1 cellular context compared by ENCODE assay signal in genomic region chr4:602559-602942, GRCh38.
TF ChIP-seq lines count a peak whose summit lies in the region.

No MANE protein-coding gene starts in this region.

TF ChIP-seq in HepG2, 621 proteins besides CTCF, POLR2A, EP300 and RAD21 (continues in another document):
- TF ChIP-seq HOXA5 (CRISPR knock-in tag; IDR thresholded peaks at IDR 0.05) = no peak
- TF ChIP-seq GATA4 (IDR thresholded peaks at IDR 0.05; ENCODE audit: borderline replicate concordance, low read depth) = no peak
- TF ChIP-seq ETV6 (CRISPR knock-in tag; conservative IDR thresholded peaks at IDR 0.05) = no peak
- no peak for TF ChIP-seq KDM4B (CRISPR knock-in tag; IDR thresholded peaks at IDR 0.05)
- no peak for TF ChIP-seq CCAR2 (optimal IDR thresholded peaks at IDR 0.05; ENCODE audit: low read depth, low read length)
- TF ChIP-seq, protein P1, sequence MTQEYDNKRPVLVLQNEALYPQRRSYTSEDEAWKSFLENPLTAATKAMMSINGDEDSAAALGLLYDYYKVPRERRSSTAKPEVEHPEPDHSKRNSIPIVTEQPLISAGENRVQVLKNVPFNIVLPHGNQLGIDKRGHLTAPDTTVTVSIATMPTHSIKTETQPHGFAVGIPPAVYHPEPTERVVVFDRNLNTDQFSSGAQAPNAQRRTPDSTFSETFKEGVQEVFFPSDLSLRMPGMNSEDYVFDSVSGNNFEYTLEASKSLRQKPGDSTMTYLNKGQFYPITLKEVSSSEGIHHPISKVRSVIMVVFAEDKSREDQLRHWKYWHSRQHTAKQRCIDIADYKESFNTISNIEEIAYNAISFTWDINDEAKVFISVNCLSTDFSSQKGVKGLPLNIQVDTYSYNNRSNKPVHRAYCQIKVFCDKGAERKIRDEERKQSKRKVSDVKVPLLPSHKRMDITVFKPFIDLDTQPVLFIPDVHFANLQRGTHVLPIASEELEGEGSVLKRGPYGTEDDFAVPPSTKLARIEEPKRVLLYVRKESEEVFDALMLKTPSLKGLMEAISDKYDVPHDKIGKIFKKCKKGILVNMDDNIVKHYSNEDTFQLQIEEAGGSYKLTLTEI (CRISPR knock-in tag; conservative IDR thresholded peaks at IDR 0.05) = no peak
- TF ChIP-seq, protein P2, sequence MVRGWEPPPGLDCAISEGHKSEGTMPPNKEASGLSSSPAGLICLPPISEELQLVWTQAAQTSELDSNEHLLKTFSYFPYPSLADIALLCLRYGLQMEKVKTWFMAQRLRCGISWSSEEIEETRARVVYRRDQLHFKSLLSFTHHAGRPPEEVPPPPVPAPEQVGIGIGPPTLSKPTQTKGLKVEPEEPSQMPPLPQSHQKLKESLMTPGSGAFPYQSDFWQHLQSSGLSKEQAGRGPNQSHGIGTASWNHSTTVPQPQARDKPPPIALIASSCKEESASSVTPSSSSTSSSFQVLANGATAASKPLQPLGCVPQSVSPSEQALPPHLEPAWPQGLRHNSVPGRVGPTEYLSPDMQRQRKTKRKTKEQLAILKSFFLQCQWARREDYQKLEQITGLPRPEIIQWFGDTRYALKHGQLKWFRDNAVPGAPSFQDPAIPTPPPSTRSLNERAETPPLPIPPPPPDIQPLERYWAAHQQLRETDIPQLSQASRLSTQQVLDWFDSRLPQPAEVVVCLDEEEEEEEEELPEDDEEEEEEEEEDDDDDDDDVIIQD (CRISPR knock-in tag; IDR thresholded peaks at IDR 0.05; ENCODE audit: low read depth) = no peak
- TF ChIP-seq SMAD1 (CRISPR knock-in tag; IDR thresholded peaks at IDR 0.05; ENCODE audit: borderline replicate concordance, low read depth) = no peak
- no peak for TF ChIP-seq GMEB1 (CRISPR knock-in tag; IDR thresholded peaks at IDR 0.05; ENCODE audit: borderline replicate concordance)
- no peak for TF ChIP-seq DZIP1 (CRISPR knock-in tag; IDR thresholded peaks at IDR 0.05)
- TF ChIP-seq HNF1A (IDR thresholded peaks at IDR 0.05; ENCODE audit: low read depth) = no peak
- TF ChIP-seq HNF1A (CRISPR knock-in tag; IDR thresholded peaks at IDR 0.05; ENCODE audit: borderline replicate concordance) = peak; percentile 14; the same call in 1 of the 2 replicates
- no peak for TF ChIP-seq ZSCAN22 (CRISPR knock-in tag; IDR thresholded peaks at IDR 0.05)
- peak; percentile 47; the same call in 1 of the 2 replicates for TF ChIP-seq IKZF5 (CRISPR knock-in tag; IDR thresholded peaks at IDR 0.05)
- TF ChIP-seq, protein P3, sequence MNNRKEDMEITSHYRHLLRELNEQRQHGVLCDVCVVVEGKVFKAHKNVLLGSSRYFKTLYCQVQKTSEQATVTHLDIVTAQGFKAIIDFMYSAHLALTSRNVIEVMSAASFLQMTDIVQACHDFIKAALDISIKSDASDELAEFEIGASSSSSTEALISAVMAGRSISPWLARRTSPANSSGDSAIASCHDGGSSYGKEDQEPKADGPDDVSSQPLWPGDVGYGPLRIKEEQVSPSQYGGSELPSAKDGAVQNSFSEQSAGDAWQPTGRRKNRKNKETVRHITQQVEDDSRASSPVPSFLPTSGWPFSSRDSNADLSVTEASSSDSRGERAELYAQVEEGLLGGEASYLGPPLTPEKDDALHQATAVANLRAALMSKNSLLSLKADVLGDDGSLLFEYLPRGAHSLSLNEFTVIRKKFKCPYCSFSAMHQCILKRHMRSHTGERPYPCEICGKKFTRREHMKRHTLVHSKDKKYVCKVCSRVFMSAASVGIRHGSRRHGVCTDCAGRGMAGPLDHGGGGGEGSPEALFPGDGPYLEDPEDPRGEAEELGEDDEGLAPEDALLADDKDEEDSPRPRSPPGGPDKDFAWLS (CRISPR knock-in tag; IDR thresholded peaks at IDR 0.05; ENCODE audit: borderline replicate concordance) = no peak
- no peak for TF ChIP-seq FLYWCH1 (CRISPR knock-in tag; IDR thresholded peaks at IDR 0.05)
- no peak for TF ChIP-seq HHEX (CRISPR knock-in tag; IDR thresholded peaks at IDR 0.05)
- TF ChIP-seq, protein P4, sequence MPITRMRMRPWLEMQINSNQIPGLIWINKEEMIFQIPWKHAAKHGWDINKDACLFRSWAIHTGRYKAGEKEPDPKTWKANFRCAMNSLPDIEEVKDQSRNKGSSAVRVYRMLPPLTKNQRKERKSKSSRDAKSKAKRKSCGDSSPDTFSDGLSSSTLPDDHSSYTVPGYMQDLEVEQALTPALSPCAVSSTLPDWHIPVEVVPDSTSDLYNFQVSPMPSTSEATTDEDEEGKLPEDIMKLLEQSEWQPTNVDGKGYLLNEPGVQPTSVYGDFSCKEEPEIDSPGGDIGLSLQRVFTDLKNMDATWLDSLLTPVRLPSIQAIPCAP (CRISPR knock-in tag; IDR thresholded peaks at IDR 0.05; ENCODE audit: low read depth) = no peak
- no peak for TF ChIP-seq SRSF9 (IDR thresholded peaks at IDR 0.05; ENCODE audit: borderline replicate concordance, insufficient read depth, low read depth, low read length, poor library complexity, severe bottlenecking)
- peak; percentile 32; the same call in 1 of the 2 replicates for TF ChIP-seq ZNF574 (CRISPR knock-in tag; IDR thresholded peaks at IDR 0.05)
- TF ChIP-seq GPN1 (CRISPR knock-in tag; IDR thresholded peaks at IDR 0.05; ENCODE audit: borderline replicate concordance) = no peak
- TF ChIP-seq, protein P5, sequence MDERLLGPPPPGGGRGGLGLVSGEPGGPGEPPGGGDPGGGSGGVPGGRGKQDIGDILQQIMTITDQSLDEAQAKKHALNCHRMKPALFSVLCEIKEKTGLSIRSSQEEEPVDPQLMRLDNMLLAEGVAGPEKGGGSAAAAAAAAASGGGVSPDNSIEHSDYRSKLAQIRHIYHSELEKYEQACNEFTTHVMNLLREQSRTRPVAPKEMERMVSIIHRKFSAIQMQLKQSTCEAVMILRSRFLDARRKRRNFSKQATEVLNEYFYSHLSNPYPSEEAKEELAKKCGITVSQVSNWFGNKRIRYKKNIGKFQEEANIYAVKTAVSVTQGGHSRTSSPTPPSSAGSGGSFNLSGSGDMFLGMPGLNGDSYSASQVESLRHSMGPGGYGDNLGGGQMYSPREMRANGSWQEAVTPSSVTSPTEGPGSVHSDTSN (CRISPR knock-in tag; IDR thresholded peaks at IDR 0.05) = no peak
- TF ChIP-seq MYNN (CRISPR knock-in tag; IDR thresholded peaks at IDR 0.05; ENCODE audit: low read depth) = no peak
- TF ChIP-seq, protein P6, sequence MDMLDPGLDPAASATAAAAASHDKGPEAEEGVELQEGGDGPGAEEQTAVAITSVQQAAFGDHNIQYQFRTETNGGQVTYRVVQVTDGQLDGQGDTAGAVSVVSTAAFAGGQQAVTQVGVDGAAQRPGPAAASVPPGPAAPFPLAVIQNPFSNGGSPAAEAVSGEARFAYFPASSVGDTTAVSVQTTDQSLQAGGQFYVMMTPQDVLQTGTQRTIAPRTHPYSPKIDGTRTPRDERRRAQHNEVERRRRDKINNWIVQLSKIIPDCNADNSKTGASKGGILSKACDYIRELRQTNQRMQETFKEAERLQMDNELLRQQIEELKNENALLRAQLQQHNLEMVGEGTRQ (IDR thresholded peaks at IDR 0.05; ENCODE audit: low read depth, low read length) = peak; percentile 37; the same call in 1 of the 2 replicates
- TF ChIP-seq, protein P6 (CRISPR knock-in tag; IDR thresholded peaks at IDR 0.05; ENCODE audit: borderline replicate concordance) = no peak
- TF ChIP-seq DNMT1 (CRISPR knock-in tag; IDR thresholded peaks at IDR 0.05) = 0 out of 2 replicates have a peak, but pooled peaks have one; percentile 36
- no peak for TF ChIP-seq MAF1 (CRISPR knock-in tag; IDR thresholded peaks at IDR 0.05; ENCODE audit: borderline replicate concordance)
- no peak; the same call in 1 of the 2 replicates for TF ChIP-seq NFKB2 (CRISPR knock-in tag; IDR thresholded peaks at IDR 0.05; ENCODE audit: borderline replicate concordance)
- no peak for TF ChIP-seq CEBPB (IDR thresholded peaks at IDR 0.05; ENCODE audit: borderline replicate concordance, low read depth, low read length)
- no peak for TF ChIP-seq KLF12 (CRISPR knock-in tag; IDR thresholded peaks at IDR 0.05; ENCODE audit: borderline replicate concordance)
- TF ChIP-seq GLI4 (CRISPR knock-in tag; IDR thresholded peaks at IDR 0.05; ENCODE audit: borderline replicate concordance) = no peak
- TF ChIP-seq ZBTB20 (CRISPR knock-in tag; IDR thresholded peaks at IDR 0.05; ENCODE audit: borderline replicate concordance, low read depth) = no peak
- TF ChIP-seq PHF5A (CRISPR knock-in tag; IDR thresholded peaks at IDR 0.05; ENCODE audit: low read depth, unreplicated experiment) = no peak
- TF ChIP-seq MEIS1 (CRISPR knock-in tag; IDR thresholded peaks at IDR 0.05; ENCODE audit: borderline replicate concordance) = no peak
